In the genomic region with DNA sequence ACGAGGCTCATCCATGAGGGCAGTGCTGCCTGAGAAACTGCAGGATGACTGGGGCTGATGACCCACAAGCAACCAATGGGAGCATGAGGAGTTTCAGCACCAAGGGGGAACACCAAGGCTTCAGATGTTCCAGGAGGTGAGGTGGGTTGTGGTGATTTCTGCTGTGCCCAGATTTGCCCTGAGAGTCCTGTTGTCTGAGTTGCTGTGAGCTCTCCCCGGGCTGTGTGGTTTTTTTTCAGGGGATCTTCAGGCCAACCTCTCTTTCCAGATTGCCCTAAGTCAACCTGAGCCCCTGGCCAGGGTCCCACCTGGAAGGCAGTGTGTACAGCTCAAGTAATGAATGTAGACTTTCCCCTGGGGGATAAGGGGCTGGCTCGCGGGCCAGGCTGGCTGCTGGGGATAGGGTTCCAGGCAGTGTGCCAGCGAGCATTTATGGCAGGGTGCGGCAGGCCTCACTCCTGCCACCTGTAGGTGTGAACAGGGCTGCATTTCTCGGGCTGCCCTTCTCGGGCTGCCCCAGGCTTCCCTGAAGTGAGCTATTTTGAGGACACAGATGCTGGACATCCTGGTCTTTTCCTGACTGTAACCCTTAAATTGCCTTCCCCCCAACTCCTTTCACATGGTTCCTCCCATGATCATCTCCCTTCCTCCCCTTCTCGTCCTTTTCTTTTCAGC, we compare ENCODE assay signal across 8 cellular contexts. TPM values are rescaled to one million over a fixed set of nuclear protein-coding genes. Genes with fewer than 3 reads are reported as not detected.
DNase-seq lines count a peak whose midpoint lies in the region; ATAC-seq, FAIRE-seq and TF ChIP-seq lines count a peak whose summit lies in the region.

No MANE protein-coding gene starts in this region.

- H3K9ac ChIP-seq in HepG2 (ENCODE audit: insufficient read depth, low read depth, low read length): no peak overlapping the region

- TF ChIP-seq RAD21 in HepG2 (CRISPR knock-in tag; IDR thresholded peaks at IDR 0.05): 0 out of 2 replicates have a peak, but pooled peaks have one; percentile 34

- in situ Hi-C loops in astrocyte of the cerebellum (cut with HindIII; ENCODE audit: low sequenced_read_pairs): no loop called here
- in situ Hi-C loops in HepG2 (cut with HindIII; ENCODE audit: extremely low pct_ligation_motif_present, low pct_unique_long_range_greater_than_20kb): loop anchor here (5.0 kb wide), 1 partner anchor 68 kb away; no protein-coding TSS in a partner anchor

- ATAC-seq in HepG2 (peak; percentile 95), HG03135 (IDR thresholded peaks at IDR 0.05; ENCODE audit: unreplicated experiment) (no peak), GM18498 (IDR thresholded peaks at IDR 0.05; ENCODE audit: unreplicated experiment) (no peak)

- DNase-seq in activated T-cell treated with anti-CD3 and anti-CD28 coated beads for 48 hours (ENCODE audit: low read depth): peak; percentile 10
- no peak for DNase-seq in activated T-cell treated with anti-CD3 and anti-CD28 coated beads, Interleukin-2, amount 50 U/mL, for 1 hour
- peak; percentile 23 for DNase-seq in NCI-H2081 treated with DMSO at 0.1 percent for 48 hours (lab: John Stamatoyannopoulos, UW)
- DNase-seq in astrocyte of the cerebellum (ENCODE audit: low read depth): no peak
- peak; percentile 6 for DNase-seq in HepG2 (ENCODE audit: low spot score)
- DNase-seq in foreskin melanocyte: no peak

- intact Hi-C loops in HepG2 (cut with micrococcal nuclease; ENCODE audit: unreplicated experiment): loop anchor here (1.0 kb wide), 1 partner anchor 69 kb away; no protein-coding TSS in a partner anchor

- no peaks in the 10 kb centered on the region for H4K20me1 ChIP-seq in HepG2 (ENCODE audit: insufficient read depth, low read length)

- H3K27ac ChIP-seq in HepG2 (ENCODE audit: extremely low read length, insufficient read depth, low read length): no peak overlapping the region

- no peaks in the 10 kb centered on the region for H3K79me2 ChIP-seq in HepG2 (ENCODE audit: insufficient read depth, low read length)

- no peak for TF ChIP-seq POLR2A in HepG2 (IDR thresholded peaks at IDR 0.05; ENCODE audit: insufficient read depth in 1 of 2, low read depth in 2 of 2, low read length in 2 of 2)

- H3K9me3 ChIP-seq in HepG2 (ENCODE audit: low read length): no peaks in the 10 kb centered on the region

- no peaks in the 10 kb centered on the region for H3K4me1 ChIP-seq in HepG2 (ENCODE audit: insufficient read depth, low read length)

- TF ChIP-seq EP300 in HepG2 (IDR thresholded peaks at IDR 0.05; ENCODE audit: low read depth in 2 of 2, low read length in 2 of 2): no peak
- TF ChIP-seq EP300 in HepG2 (CRISPR knock-in tag; IDR thresholded peaks at IDR 0.05; ENCODE audit: borderline replicate concordance): no peak

- POLR2A ChIA-PET in HepG2 (lab: Yijun Ruan, JAX): interaction anchor here (0.6 kb wide), 1 partner anchor 1380 kb away, joined by 3 read pairs; no protein-coding TSS in a partner anchor

- H3K4me2 ChIP-seq in HepG2 (ENCODE audit: low read depth, low read length): no peak overlapping the region

- peak; percentile 40 for TF ChIP-seq CTCF in astrocyte of the cerebellum (IDR thresholded peaks at IDR 0.05; ENCODE audit: low read depth, low read length, missing control alignments)
- TF ChIP-seq CTCF in HepG2 (CRISPR knock-in tag; IDR thresholded peaks at IDR 0.05): peak; percentile 60

- CTCF ChIA-PET in HepG2 (lab: Yijun Ruan, JAX; ENCODE audit: low intra/inter-chr PET ratio, low total read pairs): interaction anchor here (1.3 to 1.8 kb wide), 2 partner anchors 66 to 69 kb away, joined by 7 read pairs; no protein-coding TSS in a partner anchor

- H2AFZ ChIP-seq in HepG2 (ENCODE audit: low read length): no peak overlapping the region

- H3K27me3 ChIP-seq in HepG2 (ENCODE audit: control insufficient read depth in 1 of 2, insufficient read depth in 2 of 2, low read length in 2 of 2): peaks cover 4 to 7% of the 10 kb centered on the region in 2 experiments; a peak in 2 of 5 replicates

- no peaks in the 10 kb centered on the region for H3K36me3 ChIP-seq in HepG2 (replicated peaks in 1 of 2; ENCODE audit: control insufficient read depth in 1 of 2, insufficient read depth in 2 of 2, low read length in 2 of 2)

- H3K4me3 ChIP-seq in astrocyte of the cerebellum (ENCODE audit: low read depth, low read length): no peak overlapping the region
- no peak overlapping the region for H3K4me3 ChIP-seq in HepG2 (replicated peaks in 1 of 3; ENCODE audit: insufficient read depth in 1 of 3, low read depth in 2 of 3, low read length in 3 of 3)

- 11% methylated on average over 2 of the region's 9 CpGs for WGBS in HepG2 (ENCODE audit: low lambda C conversion rate)

- FAIRE-seq in HepG2 (lab: Jason Lieb, UNC): no peak

- no TSS peak for BruUV-seq in HepG2 (replicated peaks; lab: Mats Ljungman, UMichigan)

RNA-seq across cellular contexts. Expression of a gene that starts 9.8 kb away (rescaled TPM):
- total RNA-seq in HepG2 (2016; rRNA removed; fragmentation: Illumina TruSeq; extraction: Trizol): not detected in 2 replicates
- total RNA-seq in HepG2 (2016; cell fraction: cytosol; rRNA removed; fragmentation: Illumina TruSeq; extraction: Trizol; ENCODE audit: low read depth): not detected in 2 replicates
- total RNA-seq in HepG2 (2016; cell fraction: insoluble cytoplasmic fraction; rRNA removed; fragmentation: Illumina TruSeq; extraction: Trizol): not detected in 2 replicates
- total RNA-seq in HepG2 (2016; cell fraction: membrane; rRNA removed; fragmentation: Illumina TruSeq; extraction: Trizol): not detected in 2 replicates
- total RNA-seq in HepG2 (2016; cell fraction: nucleus; rRNA removed; fragmentation: Illumina TruSeq; extraction: Trizol): not detected in 2 replicates
- polyA plus RNA-seq in HepG2 (2011; rRNA removed): not detected in 2 replicates
- not detected in 2 replicates for polyA plus RNA-seq in HepG2 (2011; cell fraction: cytosol; rRNA removed)
- polyA plus RNA-seq in HepG2 (2011; cell fraction: nucleus; rRNA removed): not detected in 2 replicates
- not detected in 2 replicates for polyA plus RNA-seq in HepG2 (2012)
- polyA plus RNA-seq in HepG2 (2016; cell fraction: cytosol; fragmentation: Illumina TruSeq; extraction: Trizol; ENCODE audit: low read depth): not detected in 2 replicates
- polyA plus RNA-seq in HepG2 (2016; cell fraction: insoluble cytoplasmic fraction; fragmentation: Illumina TruSeq; extraction: Trizol; ENCODE audit: low read depth): not detected in 2 replicates
- not detected in 2 replicates for polyA plus RNA-seq in HepG2 (2016; cell fraction: membrane; fragmentation: Illumina TruSeq; extraction: Trizol; ENCODE audit: low read depth)
- polyA plus RNA-seq in HepG2 (2016; cell fraction: nucleus; fragmentation: Illumina TruSeq; extraction: Trizol; ENCODE audit: insufficient read depth, low read depth): not detected in 2 replicates
- polyA minus RNA-seq in HepG2 (2011; rRNA and poly(A)+ RNA removed; ENCODE audit: low replicate concordance): not detected in 2 replicates
- not detected in 2 replicates for polyA minus RNA-seq in HepG2 (2011; cell fraction: cytosol; rRNA and poly(A)+ RNA removed)
- polyA minus RNA-seq in HepG2 (2011; cell fraction: nucleus; rRNA and poly(A)+ RNA removed): not detected in 2 replicates

RNA-seq across cellular contexts. Expression of a gene that starts 40.7 kb away (rescaled TPM):
- total RNA-seq in HepG2 (2016; rRNA removed; fragmentation: Illumina TruSeq; extraction: Trizol): 0.04 TPM in 1 of 2 replicates, not detected in the other
- not detected in 2 replicates for total RNA-seq in HepG2 (2016; cell fraction: cytosol; rRNA removed; fragmentation: Illumina TruSeq; extraction: Trizol; ENCODE audit: low read depth)
- not detected in 2 replicates for total RNA-seq in HepG2 (2016; cell fraction: insoluble cytoplasmic fraction; rRNA removed; fragmentation: Illumina TruSeq; extraction: Trizol)
- total RNA-seq in HepG2 (2016; cell fraction: membrane; rRNA removed; fragmentation: Illumina TruSeq; extraction: Trizol): not detected in 2 replicates
- 0.68 TPM in 1 of 2 replicates, not detected in the other for total RNA-seq in HepG2 (2016; cell fraction: nucleus; rRNA removed; fragmentation: Illumina TruSeq; extraction: Trizol)
- 0.05 and 0.33 TPM in 2 replicates for polyA plus RNA-seq in HepG2 (2011; rRNA removed)
- polyA plus RNA-seq in HepG2 (2011; cell fraction: cytosol; rRNA removed): 0.11 and 0.14 TPM in 2 replicates
- polyA plus RNA-seq in HepG2 (2011; cell fraction: nucleus; rRNA removed): 0.85 and 0.99 TPM in 2 replicates
- 0.43 and 0.78 TPM in 2 replicates for polyA plus RNA-seq in HepG2 (2012)
- not detected in 2 replicates for polyA plus RNA-seq in HepG2 (2016; cell fraction: cytosol; fragmentation: Illumina TruSeq; extraction: Trizol; ENCODE audit: low read depth)
- polyA plus RNA-seq in HepG2 (2016; cell fraction: insoluble cytoplasmic fraction; fragmentation: Illumina TruSeq; extraction: Trizol; ENCODE audit: low read depth): not detected in 2 replicates
- not detected in 2 replicates for polyA plus RNA-seq in HepG2 (2016; cell fraction: membrane; fragmentation: Illumina TruSeq; extraction: Trizol; ENCODE audit: low read depth)
- polyA plus RNA-seq in HepG2 (2016; cell fraction: nucleus; fragmentation: Illumina TruSeq; extraction: Trizol; ENCODE audit: insufficient read depth, low read depth): not detected in 2 replicates
- polyA minus RNA-seq in HepG2 (2011; rRNA and poly(A)+ RNA removed; ENCODE audit: low replicate concordance): 0.32 TPM in 1 of 2 replicates, not detected in the other
- not detected in 2 replicates for polyA minus RNA-seq in HepG2 (2011; cell fraction: cytosol; rRNA and poly(A)+ RNA removed)
- 0.13 TPM in 1 of 2 replicates, not detected in the other for polyA minus RNA-seq in HepG2 (2011; cell fraction: nucleus; rRNA and poly(A)+ RNA removed)

RNA-seq across cellular contexts. Expression of a gene that starts 53.8 kb away (rescaled TPM):
- not detected in 2 replicates for total RNA-seq in HepG2 (2016; rRNA removed; fragmentation: Illumina TruSeq; extraction: Trizol)
- not detected in 2 replicates for total RNA-seq in HepG2 (2016; cell fraction: cytosol; rRNA removed; fragmentation: Illumina TruSeq; extraction: Trizol; ENCODE audit: low read depth)
- total RNA-seq in HepG2 (2016; cell fraction: insoluble cytoplasmic fraction; rRNA removed; fragmentation: Illumina TruSeq; extraction: Trizol): not detected in 2 replicates
- not detected in 2 replicates for total RNA-seq in HepG2 (2016; cell fraction: membrane; rRNA removed; fragmentation: Illumina TruSeq; extraction: Trizol)
- not detected in 2 replicates for total RNA-seq in HepG2 (2016; cell fraction: nucleus; rRNA removed; fragmentation: Illumina TruSeq; extraction: Trizol)
- not detected in 2 replicates for polyA plus RNA-seq in HepG2 (2011; rRNA removed)
- not detected in 2 replicates for polyA plus RNA-seq in HepG2 (2011; cell fraction: cytosol; rRNA removed)
- not detected in 2 replicates for polyA plus RNA-seq in HepG2 (2011; cell fraction: nucleus; rRNA removed)
- polyA plus RNA-seq in HepG2 (2012): not detected in 2 replicates
- not detected in 2 replicates for polyA plus RNA-seq in HepG2 (2016; cell fraction: cytosol; fragmentation: Illumina TruSeq; extraction: Trizol; ENCODE audit: low read depth)
- not detected in 2 replicates for polyA plus RNA-seq in HepG2 (2016; cell fraction: insoluble cytoplasmic fraction; fragmentation: Illumina TruSeq; extraction: Trizol; ENCODE audit: low read depth)
- not detected in 2 replicates for polyA plus RNA-seq in HepG2 (2016; cell fraction: membrane; fragmentation: Illumina TruSeq; extraction: Trizol; ENCODE audit: low read depth)
- polyA plus RNA-seq in HepG2 (2016; cell fraction: nucleus; fragmentation: Illumina TruSeq; extraction: Trizol; ENCODE audit: insufficient read depth, low read depth): not detected in 2 replicates
- 0.21 TPM in 1 of 2 replicates, not detected in the other for polyA minus RNA-seq in HepG2 (2011; rRNA and poly(A)+ RNA removed; ENCODE audit: low replicate concordance)
- not detected in 2 replicates for polyA minus RNA-seq in HepG2 (2011; cell fraction: cytosol; rRNA and poly(A)+ RNA removed)
- not detected in 2 replicates for polyA minus RNA-seq in HepG2 (2011; cell fraction: nucleus; rRNA and poly(A)+ RNA removed)

Comparison
In these comparisons a context has a peak if more than half of its experiments do, and no peak if none do; other contexts are left out.
1. DNase-seq: peak in activated T-cell treated with anti-CD3 and anti-CD28 coated beads for 48 hours (single experiment), NCI-H2081 treated with DMSO at 0.1 percent for 48 hours (single experiment) and HepG2 (single experiment); none in activated T-cell treated with anti-CD3 and anti-CD28 coated beads, Interleukin-2, amount 50 U/mL, for 1 hour (single experiment), astrocyte of the cerebellum (single experiment) and foreskin melanocyte (single experiment).